ENCODE assay signal across 8 cellular contexts in genomic region chr7:129401968-129402860, GRCh38. TPM values are rescaled to one million over a fixed set of nuclear protein-coding genes. Genes with fewer than 3 reads are reported as not detected.
DNase-seq lines count a peak whose midpoint lies in the region; ATAC-seq and TF ChIP-seq lines count a peak whose summit lies in the region.

No MANE protein-coding gene starts in this region.

- peaks cover 19% of the 10 kb centered on the region for H3K36me3 Mint-ChIP-seq in T-helper 1 cell treated with Interleukin-12 subunit alpha and Interleukin-12 subunit beta and Interleukin-4 antibody, amounts not matched to agents 30 μg/mL and 1 μg/mL, for 36 hours (ENCODE audit: low read depth)

- H3K4me3 ChIP-seq in GM12864 (ENCODE audit: low read depth, low read length), result no peak overlapping the region

- H3K27me3 Mint-ChIP-seq in T-helper 1 cell treated with Interleukin-12 subunit alpha and Interleukin-12 subunit beta and Interleukin-4 antibody, amounts not matched to agents 30 μg/mL and 1 μg/mL, for 36 hours (ENCODE audit: low read depth), result no peaks in the 10 kb centered on the region

- ATAC-seq in HG03045 (IDR thresholded peaks at IDR 0.05; ENCODE audit: unreplicated experiment), result no peak
- ATAC-seq in GM18873 (IDR thresholded peaks at IDR 0.05; ENCODE audit: low FRiP score, unreplicated experiment), result no peak

- no peak overlapping the region for H3K4me3 Mint-ChIP-seq in T-helper 1 cell treated with Interleukin-12 subunit alpha and Interleukin-12 subunit beta and Interleukin-4 antibody, amounts not matched to agents 30 μg/mL and 1 μg/mL, for 36 hours

- peak overlapping the region; percentile 11 for H3K27ac Mint-ChIP-seq in T-helper 1 cell treated with Interleukin-12 subunit alpha and Interleukin-12 subunit beta and Interleukin-4 antibody, amounts not matched to agents 30 μg/mL and 1 μg/mL, for 36 hours

- H3K4me1 Mint-ChIP-seq in T-helper 1 cell treated with Interleukin-12 subunit alpha and Interleukin-12 subunit beta and Interleukin-4 antibody, amounts not matched to agents 30 μg/mL and 1 μg/mL, for 36 hours (ENCODE audit: low read depth), result peaks cover 29% of the 10 kb centered on the region

- no peaks in the 10 kb centered on the region for H3K9me3 Mint-ChIP-seq in T-helper 1 cell treated with Interleukin-12 subunit alpha and Interleukin-12 subunit beta and Interleukin-4 antibody, amounts not matched to agents 30 μg/mL and 1 μg/mL, for 36 hours

- peak; percentile 53 for TF ChIP-seq CTCF in GM12864 (IDR thresholded peaks at IDR 0.05; ENCODE audit: low read depth, low read length, missing control alignments)

- DNase-seq in GM12864 (ENCODE audit: low read depth), result no peak
- DNase-seq in HCEC 1CT, result peak; percentile 15
- DNase-seq in lung microvascular endothelial cell (ENCODE audit: low read depth in 2 of 2), result peak; percentile 13 to 17
- DNase-seq in DMS153 treated with DMSO at 0.1 percent for 48 hours (lab: John Stamatoyannopoulos, UW; ENCODE audit: unreplicated experiment), result no peak
- no peak for DNase-seq in NCI-H748 (lab: John Stamatoyannopoulos, UW; ENCODE audit: unreplicated experiment)

RNA-seq across cellular contexts. Expression of gene STRIP2, which starts 32.0 kb away (rescaled TPM):
- total RNA-seq in lung microvascular endothelial cell, result 1.8 and 2.6 TPM in 2 replicates

Comparison
In these comparisons a context has a peak if more than half of its experiments do, and no peak if none do; other contexts are left out.
1. DNase-seq: peak in HCEC 1CT (single experiment) and lung microvascular endothelial cell (2 of 2); none in GM12864 (single experiment), DMS153 treated with DMSO at 0.1 percent for 48 hours (single experiment) and NCI-H748 (single experiment).